12 cellular contexts compared by ENCODE assay signal in the genomic region with DNA sequence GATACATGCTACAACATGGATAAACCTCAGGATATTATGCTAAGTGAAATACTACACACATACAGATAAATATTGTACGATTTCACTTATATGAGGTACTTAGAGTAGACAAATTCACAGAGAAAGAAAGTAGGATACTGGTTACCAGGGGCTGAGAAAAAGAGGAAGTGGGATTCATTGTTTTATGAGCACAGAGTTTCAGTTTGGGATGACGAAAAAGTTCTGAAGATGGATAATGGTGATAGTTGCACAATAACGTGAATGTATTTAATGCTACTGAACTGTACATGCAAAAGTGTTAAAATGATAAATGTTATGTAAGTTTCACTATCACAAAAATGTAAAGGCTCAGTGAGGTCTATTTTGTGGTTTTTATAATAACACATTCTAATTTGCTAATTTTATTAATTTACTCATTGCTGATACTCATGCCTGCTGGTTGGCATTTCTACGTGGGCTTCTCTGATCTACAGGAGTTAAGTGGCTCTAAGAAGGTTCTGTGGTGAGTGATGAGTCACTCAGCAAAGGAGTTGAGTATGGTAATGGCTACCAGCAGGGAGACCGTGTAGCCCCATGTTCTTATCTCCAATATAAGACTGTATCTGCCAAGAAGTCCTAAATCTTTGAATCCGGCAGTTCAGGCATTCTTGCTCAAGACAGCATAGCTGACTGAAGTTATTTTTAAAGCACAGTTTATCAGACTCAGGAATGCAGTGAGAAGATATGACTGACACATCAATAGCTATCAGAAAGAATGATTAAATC.
DNase-seq lines count a peak whose midpoint lies in the region; ATAC-seq lines count a peak whose summit lies in the region.
"Had no signal": no experiment of that assay in that cellular context is flagged by ENCODE, and none has a peak within 500 bp of the region (broad histone marks: within the 10 kb centered on the region; RNA-seq: fewer than 3 reads in every experiment).

No MANE protein-coding gene starts in this region.

- ATAC-seq in HG03175 (IDR thresholded peaks at IDR 0.05; ENCODE audit: unreplicated experiment), result peak; percentile 68
- ATAC-seq: body of pancreas had no signal

- DNase-seq in GDM1 (lab: John Stamatoyannopoulos, UW), result peak; percentile 17
- DNase-seq in SIG-M5 (lab: John Stamatoyannopoulos, UW), result peak; percentile 93
- DNase-seq in iris pigment epithelial cell (ENCODE audit: low read depth), result peak; percentile 51
- no peak for DNase-seq in NCI-H2029 (lab: John Stamatoyannopoulos, UW)
- no peak for DNase-seq in inferior parietal cortex (ENCODE audit: extremely low spot score)
- no peak for DNase-seq in RKO (ENCODE audit: low spot score)
- DNase-seq in COLO668 (lab: John Stamatoyannopoulos, UW; ENCODE audit: unreplicated experiment), result no peak
- DNase-seq: body of pancreas; hippocampal formation; stimulated activated CD8-positive, alpha-beta memory T cell treated with anti-CD3 and anti-CD28 coated beads, Interleukin-4, amount 100 ng/mL, for 48 hours; WERI-Rb-1 had no signal

Comparison
In these comparisons a context has a peak if more than half of its experiments do, and no peak if none do; other contexts are left out.
1. DNase-seq: peak in GDM1 (single experiment), SIG-M5 (single experiment) and iris pigment epithelial cell (single experiment); none in NCI-H2029 (single experiment), inferior parietal cortex (single experiment), RKO (single experiment) and COLO668 (single experiment).